ENCODE assay signal across 8 cellular contexts in the genomic region with DNA sequence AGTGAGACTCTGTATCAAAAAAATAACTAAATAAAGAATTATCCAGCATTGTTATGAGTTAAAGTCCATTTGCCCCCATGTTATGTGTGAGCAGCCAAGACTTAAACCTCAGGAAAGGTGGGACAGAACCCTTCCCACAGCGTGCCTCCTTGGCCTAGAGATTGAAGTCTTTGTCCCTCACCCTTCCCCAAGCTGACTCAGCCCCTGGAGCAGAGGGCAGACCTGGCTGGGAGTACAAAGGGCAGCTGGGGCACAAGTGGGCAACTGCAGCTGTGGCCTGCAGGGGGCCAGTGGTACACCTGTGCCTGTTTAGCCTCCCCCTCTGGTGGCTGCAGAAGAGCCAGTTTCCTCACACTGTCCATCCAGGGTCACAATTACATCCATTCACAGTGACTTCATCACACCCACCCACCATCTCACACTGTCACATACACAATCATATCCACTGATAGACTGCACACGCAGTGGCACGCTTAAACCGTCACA. TPM values are rescaled to one million over a fixed set of nuclear protein-coding genes. Genes with fewer than 3 reads are reported as not detected.
DNase-seq lines count a peak whose midpoint lies in the region; ATAC-seq, FAIRE-seq and TF ChIP-seq lines count a peak whose summit lies in the region.

No MANE protein-coding gene starts in this region.

- TF ChIP-seq POLR2A in H54 (IDR thresholded peaks at IDR 0.05; ENCODE audit: low read depth, low read length), result no peak

- H3K9me3 ChIP-seq in Karpas-422 (ENCODE audit: low read length), result no peaks in the 10 kb centered on the region
- H3K9me3 ChIP-seq in neutrophil, result no peaks in the 10 kb centered on the region

- peak; percentile 11 for ATAC-seq in Right ventricle myocardium inferior

- CTCF ChIA-PET in activated CD4-positive, alpha-beta T cell treated with anti-CD3 and anti-CD28 coated beads, Interleukin-2, amount 10 ng/mL, durations not matched to agents 7 days and 5 days (lab: Charles Lee), result interaction anchor here (0.5 to 3.8 kb wide), 18 partner anchors 9 to 430 kb away, joined by 3 to 61 read pairs (median 4); a partner anchor contains a TSS

- DNase-seq in Right ventricle myocardium inferior (ENCODE audit: missing footprints) (peak; percentile 64), cardiac septum (ENCODE audit: low spot score) (no peak), H54 (ENCODE audit: insufficient read length, low spot score) (peak; percentile 81), Karpas-422 (peak; percentile 79), fibroblast of villous mesenchyme (ENCODE audit: low read depth) (no peak), NCI-H1694 treated with DMSO at 0.1 percent for 48 hours (lab: John Stamatoyannopoulos, UW) (no peak)
- peak; percentile 38 for DNase-seq in activated CD4-positive, alpha-beta T cell treated with anti-CD3 and anti-CD28 coated beads, Interleukin-2, amount 10 ng/mL, durations not matched to agents 7 days and 5 days

- peak overlapping the region; percentile 91 for H3K4me3 Mint-ChIP-seq in activated CD4-positive, alpha-beta T cell treated with anti-CD3 and anti-CD28 coated beads, Interleukin-2, amount 10 ng/mL, durations not matched to agents 7 days and 5 days

- H3K27me3 Mint-ChIP-seq in activated CD4-positive, alpha-beta T cell treated with anti-CD3 and anti-CD28 coated beads, Interleukin-2, amount 10 ng/mL, durations not matched to agents 7 days and 5 days, result no peaks in the 10 kb centered on the region

- no peaks in the 10 kb centered on the region for H4K20me1 ChIP-seq in Karpas-422 (ENCODE audit: insufficient read depth, low read depth, low read length)

- H3K4me1 ChIP-seq in Karpas-422 (ENCODE audit: low read length), result peaks cover 35% of the 10 kb centered on the region
- H3K4me1 ChIP-seq in neutrophil (ENCODE audit: control insufficient read depth in 1 of 2, insufficient read depth in 1 of 2, low read depth in 1 of 2, low read length in 1 of 2), result peaks cover 17 to 18% of the 10 kb centered on the region in 2 experiments

- no peaks in the 10 kb centered on the region for H3K9me2 ChIP-seq in Karpas-422 (replicated peaks; ENCODE audit: insufficient read depth, low read length)

- peak overlapping the region; percentile 83 for H3K4me3 ChIP-seq in Karpas-422 (ENCODE audit: low read length)
- peak overlapping the region; percentile 66 for H3K4me3 ChIP-seq in fibroblast of villous mesenchyme (ENCODE audit: low read depth, low read length)
- H3K4me3 ChIP-seq in neutrophil (ENCODE audit: low read depth in 1 of 2, low read length in 1 of 2), result peak overlapping the region; percentile 72 to 77

- no peaks in the 10 kb centered on the region for H3K9me3 Mint-ChIP-seq in activated CD4-positive, alpha-beta T cell treated with anti-CD3 and anti-CD28 coated beads, Interleukin-2, amount 10 ng/mL, durations not matched to agents 7 days and 5 days

- peak overlapping the region; percentile 88 for H3K27ac Mint-ChIP-seq in activated CD4-positive, alpha-beta T cell treated with anti-CD3 and anti-CD28 coated beads, Interleukin-2, amount 10 ng/mL, durations not matched to agents 7 days and 5 days

- H3K36me3 ChIP-seq in Karpas-422 (ENCODE audit: insufficient read depth, low read length) (no peaks in the 10 kb centered on the region), neutrophil (no peaks in the 10 kb centered on the region)

- H3K79me2 ChIP-seq in Karpas-422 (ENCODE audit: low read length), result peaks cover 35% of the 10 kb centered on the region

- H3K27ac ChIP-seq in Karpas-422 (ENCODE audit: low read length) (peak overlapping the region; percentile 85), neutrophil (peak overlapping the region; percentile 50)

- H3K4me2 ChIP-seq in Karpas-422 (ENCODE audit: low read depth, low read length, poor library complexity, severe bottlenecking), result peak overlapping the region; percentile 92

- intact Hi-C loops in Right ventricle myocardium inferior (cut with DNase I), result no loop called here
- intact Hi-C loops in cardiac septum (cut with DNase I), result no loop called here

- POLR2A ChIA-PET in activated CD4-positive, alpha-beta T cell treated with anti-CD3 and anti-CD28 coated beads, Interleukin-2, amount 10 ng/mL, durations not matched to agents 7 days and 5 days (lab: Charles Lee), result interaction anchor here (1.2 to 2.0 kb wide), 2 partner anchors 8 to 13 kb away, joined by 5 to 7 read pairs; a partner anchor contains a TSS

- H2AFZ ChIP-seq in Karpas-422 (ENCODE audit: low read length), result peak overlapping the region; percentile 1; the same call in 1 of the 2 replicates

- peak overlapping the region; percentile 82 for H3K9ac ChIP-seq in Karpas-422 (ENCODE audit: low read length)

- TF ChIP-seq CTCF in fibroblast of villous mesenchyme (IDR thresholded peaks at IDR 0.05; ENCODE audit: insufficient read depth, low read depth, low read length) (peak; percentile 54), neutrophil (IDR thresholded peaks at IDR 0.05) (peak; percentile 16)

- no peaks in the 10 kb centered on the region for H3K27me3 ChIP-seq in Karpas-422 (ENCODE audit: low read length)
- H3K27me3 ChIP-seq in neutrophil, result no peaks in the 10 kb centered on the region

- H3K36me3 Mint-ChIP-seq in activated CD4-positive, alpha-beta T cell treated with anti-CD3 and anti-CD28 coated beads, Interleukin-2, amount 10 ng/mL, durations not matched to agents 7 days and 5 days (ENCODE audit: low read depth), result peaks cover 8% of the 10 kb centered on the region

- FAIRE-seq in H54 (lab: Jason Lieb, UNC), result no peak

- H3K4me1 Mint-ChIP-seq in activated CD4-positive, alpha-beta T cell treated with anti-CD3 and anti-CD28 coated beads, Interleukin-2, amount 10 ng/mL, durations not matched to agents 7 days and 5 days, result peaks cover 30% of the 10 kb centered on the region

RNA-seq across cellular contexts. Expression of a gene that starts 0.9 kb away (rescaled TPM):
- total RNA-seq in Right ventricle myocardium inferior (32.3 TPM), cardiac septum (20.3 TPM), fibroblast of villous mesenchyme (23.3 and 37.7 TPM in 2 replicates)
- total RNA-seq in Karpas-422 (2014; rRNA removed; shearing (Covaris generic); ENCODE audit: low replicate concordance), result 71.0 and 97.0 TPM in 2 replicates
- total RNA-seq in activated CD4-positive, alpha-beta T cell treated with anti-CD3 and anti-CD28 coated beads, Interleukin-2, amount 10 ng/mL, durations not matched to agents 7 days and 5 days, result 10 to 100 TPM; 16.5 to 19.4 TPM

RNA-seq across cellular contexts. Expression of a gene that starts 7.5 kb away (rescaled TPM):
- 31.5 TPM for total RNA-seq in Right ventricle myocardium inferior
- total RNA-seq in cardiac septum, result 12.5 TPM
- total RNA-seq in Karpas-422 (2014; rRNA removed; shearing (Covaris generic); ENCODE audit: low replicate concordance), result 36.9 and 58.2 TPM in 2 replicates
- 10 to 100 TPM; 11.5 to 16.7 TPM for total RNA-seq in activated CD4-positive, alpha-beta T cell treated with anti-CD3 and anti-CD28 coated beads, Interleukin-2, amount 10 ng/mL, durations not matched to agents 7 days and 5 days
- 5.2 and 7.1 TPM in 2 replicates for total RNA-seq in fibroblast of villous mesenchyme

RNA-seq across cellular contexts. Expression of a gene that starts 8.5 kb away (rescaled TPM):
- total RNA-seq in Right ventricle myocardium inferior (13.8 TPM), cardiac septum (13.6 TPM), fibroblast of villous mesenchyme (18.0 and 19.9 TPM in 2 replicates)
- 104 and 118 TPM in 2 replicates for total RNA-seq in Karpas-422 (2014; rRNA removed; shearing (Covaris generic); ENCODE audit: low replicate concordance)
- total RNA-seq in activated CD4-positive, alpha-beta T cell treated with anti-CD3 and anti-CD28 coated beads, Interleukin-2, amount 10 ng/mL, durations not matched to agents 7 days and 5 days, result 10 to 100 TPM; 47.8 to 51.4 TPM

RNA-seq across cellular contexts. Expression of a gene that starts 13.3 kb away (rescaled TPM):
- total RNA-seq in Right ventricle myocardium inferior (677 TPM), cardiac septum (466 TPM), fibroblast of villous mesenchyme (617 and 759 TPM in 2 replicates)
- total RNA-seq in Karpas-422 (2014; rRNA removed; shearing (Covaris generic); ENCODE audit: low replicate concordance), result 2,656 and 3,245 TPM in 2 replicates
- total RNA-seq in activated CD4-positive, alpha-beta T cell treated with anti-CD3 and anti-CD28 coated beads, Interleukin-2, amount 10 ng/mL, durations not matched to agents 7 days and 5 days, result 1,000 to 10,000 TPM; 1,423 to 1,425 TPM

RNA-seq across cellular contexts. Expression of a gene that starts 15.1 kb away (rescaled TPM):
- 79.8 TPM for total RNA-seq in Right ventricle myocardium inferior
- total RNA-seq in cardiac septum, result 91.4 TPM
- total RNA-seq in Karpas-422 (2014; rRNA removed; shearing (Covaris generic); ENCODE audit: low replicate concordance), result 16.9 and 17.9 TPM in 2 replicates
- total RNA-seq in activated CD4-positive, alpha-beta T cell treated with anti-CD3 and anti-CD28 coated beads, Interleukin-2, amount 10 ng/mL, durations not matched to agents 7 days and 5 days, result 10 to 100 TPM; 21.4 to 27.2 TPM
- 29.4 and 42.2 TPM in 2 replicates for total RNA-seq in fibroblast of villous mesenchyme

Comparison
In these comparisons a context has a peak if more than half of its experiments do, and no peak if none do; other contexts are left out.
1. DNase-seq: peak in Right ventricle myocardium inferior (single experiment), H54 (single experiment), Karpas-422 (single experiment) and activated CD4-positive, alpha-beta T cell treated with anti-CD3 and anti-CD28 coated beads, Interleukin-2, amount 10 ng/mL, durations not matched to agents 7 days and 5 days (single experiment); none in cardiac septum (single experiment), fibroblast of villous mesenchyme (single experiment) and NCI-H1694 treated with DMSO at 0.1 percent for 48 hours (single experiment).
2. Peak in every context shown above with its lines, with median percentiles within 50 percentile points of each other: H3K4me3 ChIP-seq.